8 cellular contexts compared by ENCODE assay signal in the genomic region with DNA sequence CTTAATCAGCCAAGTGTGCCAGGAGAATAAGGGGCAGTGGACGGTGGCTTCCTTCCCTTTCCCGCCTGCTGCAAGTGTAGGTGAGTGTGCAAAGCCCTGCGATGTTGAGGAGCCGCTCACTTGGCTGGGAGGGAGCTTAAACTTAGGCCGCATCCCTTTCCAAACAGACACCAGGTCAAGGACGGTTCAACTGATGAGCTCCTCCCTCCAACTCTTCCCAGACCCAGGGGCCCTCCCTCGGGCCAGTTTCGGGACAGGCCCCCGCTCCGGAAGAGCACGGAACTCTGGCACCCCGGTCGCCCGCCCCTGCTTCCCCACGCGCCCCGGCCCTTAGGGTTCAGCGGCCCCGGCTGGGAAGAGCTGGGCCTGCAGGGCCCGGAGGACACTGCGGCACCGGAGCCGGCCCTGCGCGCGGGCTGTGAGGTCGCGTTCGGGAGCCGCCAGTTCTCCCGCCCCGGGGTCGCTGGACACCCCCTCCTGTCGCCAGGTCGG. TPM values are rescaled to one million over a fixed set of nuclear protein-coding genes. Genes with fewer than 3 reads are reported as not detected.
A peak's percentile ranks its signal among the peaks of the same experiment; 100 is the strongest.
DNase-seq lines count a peak whose midpoint lies in the region; ATAC-seq and TF ChIP-seq lines count a peak whose summit lies in the region.

No MANE protein-coding gene starts in this region.

- DNase-seq in GM10248 (ENCODE audit: extremely low spot score): peak; percentile 57
- no peak for DNase-seq in Jurkat, Clone E6-1 (ENCODE audit: low read depth, low spot score)
- DNase-seq in activated T-helper 9 cell treated with anti-CD3 and anti-CD28 coated beads, Interleukin-2, amount 50 U/mL, for 16 hours (ENCODE audit: low read depth): peak; percentile 8
- no peak for DNase-seq in left ventricle myocardium superior
- DNase-seq in retinal pigment epithelial cell (ENCODE audit: low read depth): no peak
- no peak for DNase-seq in NCI-H2196 (lab: John Stamatoyannopoulos, UW; ENCODE audit: unreplicated experiment)
- no peak for DNase-seq in DMS114 treated with DMSO at 0.1 percent for 48 hours (lab: John Stamatoyannopoulos, UW; ENCODE audit: unreplicated experiment)

- TF ChIP-seq CTCF in GM10248 (IDR thresholded peaks at IDR 0.05; ENCODE audit: control extremely low read depth, extremely low read depth, low read depth, missing control alignments) (no peak), retinal pigment epithelial cell (conservative IDR thresholded peaks at IDR 0.05; ENCODE audit: low read depth, low read length) (no peak)

- intact Hi-C loops in left ventricle myocardium superior (cut with micrococcal nuclease): no loop called here

- H3K4me3 ChIP-seq in Jurkat, Clone E6-1 (ENCODE audit: low read length): peak overlapping the region; percentile 97
- peak overlapping the region; percentile 85 for H3K4me3 ChIP-seq in retinal pigment epithelial cell (ENCODE audit: low read length)

- POLR2A ChIA-PET in GM10248 (lab: Yijun Ruan, JAX): no interaction called here

- peak; percentile 28 for ATAC-seq in GM21576 (IDR thresholded peaks at IDR 0.05; ENCODE audit: unreplicated experiment)
- ATAC-seq in left ventricle myocardium superior: peak; percentile 25

- CTCF ChIA-PET in GM10248 (lab: Yijun Ruan, JAX): interaction anchor here (0.7 to 1.9 kb wide), 5 partner anchors 11 to 36 kb away, joined by 3 to 7 read pairs (median 4); no protein-coding TSS in a partner anchor

RNA-seq across cellular contexts. Expression of a gene that starts 0.5 kb away (rescaled TPM):
- 208 TPM for polyA plus RNA-seq in Jurkat, Clone E6-1 (2012; ENCODE audit: insufficient read depth, insufficient read length)
- 66.7 TPM for total RNA-seq in left ventricle myocardium superior

RNA-seq across cellular contexts. Expression of a gene that starts 2.1 kb away (rescaled TPM):
- 392 TPM for polyA plus RNA-seq in Jurkat, Clone E6-1 (2012; ENCODE audit: insufficient read depth, insufficient read length)
- total RNA-seq in left ventricle myocardium superior: 128 TPM

Comparison
In these comparisons a context has a peak if more than half of its experiments do, and no peak if none do; other contexts are left out.
1. DNase-seq: peak in GM10248 (single experiment) and activated T-helper 9 cell treated with anti-CD3 and anti-CD28 coated beads, Interleukin-2, amount 50 U/mL, for 16 hours (single experiment); none in Jurkat, Clone E6-1 (single experiment), left ventricle myocardium superior (single experiment), retinal pigment epithelial cell (single experiment), NCI-H2196 (single experiment) and DMS114 treated with DMSO at 0.1 percent for 48 hours (single experiment).